Comparison of ENCODE assay signal across 10 cellular contexts in the genomic region with DNA sequence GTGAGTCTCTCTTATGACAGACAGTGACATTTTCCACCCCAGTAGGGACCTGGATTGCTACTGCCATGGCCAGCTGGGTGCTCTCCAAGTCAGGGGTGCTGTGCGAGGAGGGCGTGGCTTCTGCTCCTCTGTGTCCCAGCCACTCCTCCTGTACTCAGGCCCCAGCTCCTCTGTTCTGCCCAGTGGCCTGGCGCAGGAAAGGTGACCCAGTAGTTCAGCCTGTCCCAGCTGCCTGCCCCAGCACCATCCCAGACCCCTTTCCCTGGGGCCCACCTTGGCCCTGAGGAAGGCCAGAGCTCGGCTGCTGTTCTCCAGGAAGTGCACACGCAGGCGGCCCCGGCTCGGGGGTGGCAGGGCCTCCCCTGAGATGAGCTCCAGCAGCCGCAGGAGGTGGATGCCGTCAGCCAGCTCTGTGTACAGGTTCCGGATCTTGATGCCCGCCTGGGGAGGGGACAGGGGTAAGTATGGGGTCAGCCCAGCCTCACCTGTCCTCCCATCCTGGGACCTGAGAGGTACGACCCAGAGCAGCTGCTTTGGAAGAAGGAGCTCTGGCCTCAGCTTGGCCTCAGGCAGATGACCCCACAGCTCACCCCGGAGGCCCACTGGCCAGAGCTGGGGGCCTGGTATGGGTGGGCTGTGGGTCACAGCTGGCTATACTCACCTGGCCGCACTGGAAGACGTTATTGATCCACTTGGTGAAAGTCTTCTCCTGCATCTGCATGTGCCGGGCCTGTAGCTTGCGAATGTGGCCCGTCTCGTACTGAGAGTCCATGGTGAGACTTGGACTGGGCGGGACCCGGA. TPM values are rescaled to one million over a fixed set of nuclear protein-coding genes. Genes with fewer than 3 reads are reported as not detected.
DNase-seq lines count a peak whose midpoint lies in the region; ATAC-seq and TF ChIP-seq lines count a peak whose summit lies in the region.
"Had no signal": no experiment of that assay in that cellular context is flagged by ENCODE, and none has a peak within 500 bp of the region (broad histone marks: within the 10 kb centered on the region; RNA-seq: fewer than 3 reads in every experiment).

No MANE protein-coding gene starts in this region.

- ATAC-seq in sciatic nerve (peak; percentile 18), HG02678 (IDR thresholded peaks at IDR 0.05; ENCODE audit: unreplicated experiment) (no peak), HG02970 (IDR thresholded peaks at IDR 0.05; ENCODE audit: low FRiP score, unreplicated experiment) (no peak)
- ATAC-seq: GM12878 had no signal

- DNase-seq in NCI-H2081 (lab: John Stamatoyannopoulos, UW): peak; percentile 12 to 36
- no peak for DNase-seq in NCI-H2081 treated with DMSO at 0.1 percent for 48 hours (lab: John Stamatoyannopoulos, UW)
- DNase-seq in SW480 (ENCODE audit: low spot score): peak; percentile 46
- no peak for DNase-seq in endothelial cell (ENCODE audit: low spot score)
- no peak for DNase-seq in sciatic nerve (ENCODE audit: low spot score)
- no peak for DNase-seq in chondrocyte (ENCODE audit: low spot score)
- DNase-seq: T1000 had no signal

- H3K27me3 Mint-ChIP-seq in endothelial cell (ENCODE audit: unreplicated experiment) (peaks cover 15% of the 10 kb centered on the region), chondrocyte (ENCODE audit: low read depth) (no peaks in the 10 kb centered on the region)

- TF ChIP-seq CTCF in endothelial cell (IDR thresholded peaks at IDR 0.05; ENCODE audit: unreplicated experiment): no peak
- no peak for TF ChIP-seq CTCF in chondrocyte (IDR thresholded peaks at IDR 0.05)

- H3K9me3 Mint-ChIP-seq in endothelial cell (ENCODE audit: unreplicated experiment) (no peaks in the 10 kb centered on the region), chondrocyte (ENCODE audit: low read depth) (no peaks in the 10 kb centered on the region)

- H3K36me3 Mint-ChIP-seq in endothelial cell (ENCODE audit: low read depth, unreplicated experiment) (peaks cover 13% of the 10 kb centered on the region), chondrocyte (ENCODE audit: low read depth) (peaks cover 1% of the 10 kb centered on the region)

- H3K4me3 Mint-ChIP-seq in endothelial cell (ENCODE audit: unreplicated experiment): no peak overlapping the region
- H3K4me3 Mint-ChIP-seq in chondrocyte (ENCODE audit: unreplicated experiment): no peak overlapping the region

- H3K27ac Mint-ChIP-seq in endothelial cell (ENCODE audit: unreplicated experiment): peak overlapping the region; percentile 26
- no peak overlapping the region for H3K27ac Mint-ChIP-seq in chondrocyte (ENCODE audit: unreplicated experiment)

- intact Hi-C loops in sciatic nerve (cut with DNase I): no loop called here

- H3K4me1 Mint-ChIP-seq in endothelial cell (ENCODE audit: unreplicated experiment) (peaks cover 5% of the 10 kb centered on the region), chondrocyte (ENCODE audit: low read depth) (peaks cover 18% of the 10 kb centered on the region)

RNA-seq across cellular contexts. Expression of gene SPTBN5, which starts 1.0 kb away (rescaled TPM):
- total RNA-seq in endothelial cell (ENCODE audit: unreplicated experiment) (9.4 TPM), sciatic nerve (35.0 TPM), chondrocyte (2.2 to 3.8 TPM (median 2.9 TPM) in 3 replicates)

RNA-seq across cellular contexts. Expression of gene PLA2G4B, which starts 54.2 kb away (rescaled TPM):
- total RNA-seq in endothelial cell (ENCODE audit: unreplicated experiment) (2.9 TPM), sciatic nerve (9.8 TPM), chondrocyte (2.1 to 3.4 TPM (median 2.9 TPM) in 3 replicates)

Comparison
In these comparisons a context has a peak if more than half of its experiments do, and no peak if none do; other contexts are left out.
1. DNase-seq: peak in NCI-H2081 (2 of 2) and SW480 (single experiment); none in NCI-H2081 treated with DMSO at 0.1 percent for 48 hours (single experiment), endothelial cell (single experiment), sciatic nerve (single experiment) and chondrocyte (single experiment).